ENCODE assay signal across 6 cellular contexts in the genomic region with DNA sequence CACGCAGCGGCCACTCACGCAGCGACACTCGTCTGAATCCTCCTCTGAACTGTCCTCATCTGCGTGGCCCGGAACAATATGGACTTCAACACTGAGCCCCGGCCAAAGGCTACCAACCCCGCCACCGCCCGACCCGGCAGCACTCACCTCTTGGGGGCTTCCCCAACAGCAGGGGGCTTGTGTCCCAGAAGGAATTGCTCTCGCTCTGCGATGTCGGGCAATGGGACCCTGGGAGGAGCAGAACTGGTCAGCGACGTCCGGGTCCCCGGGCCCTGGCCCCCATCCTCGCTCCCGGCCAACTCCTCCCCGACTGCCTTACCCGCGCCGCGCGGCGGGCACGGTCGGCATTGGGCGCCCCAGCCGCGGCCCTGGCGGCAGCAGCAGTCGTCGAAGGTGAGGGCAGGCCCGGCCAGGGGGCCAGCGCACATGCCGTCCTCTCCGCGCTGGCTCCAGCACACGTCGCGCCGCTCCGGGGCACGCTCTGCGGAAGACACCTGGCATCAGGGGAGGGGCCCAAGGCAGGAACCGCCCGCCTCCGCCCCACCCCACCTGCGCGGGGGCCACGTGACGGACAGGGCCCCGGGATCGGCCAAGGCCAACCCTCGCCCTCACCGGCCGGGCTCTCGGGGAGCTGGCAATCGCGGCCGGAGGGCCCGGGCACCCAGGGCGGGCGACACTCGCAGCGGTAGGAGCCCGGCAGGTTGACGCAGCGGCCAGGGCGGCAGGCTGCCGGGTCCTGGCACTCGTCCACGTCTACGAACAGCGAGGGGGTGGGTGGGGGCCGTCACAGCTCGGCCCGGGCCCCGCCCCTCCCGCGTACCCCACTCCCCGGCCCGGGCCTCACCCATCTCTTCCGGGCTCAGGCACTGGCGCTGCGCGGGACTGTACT. TPM values are rescaled to one million over a fixed set of nuclear protein-coding genes. Genes with fewer than 3 reads are reported as not detected.
DNase-seq lines count a peak whose midpoint lies in the region; ATAC-seq, FAIRE-seq and TF ChIP-seq lines count a peak whose summit lies in the region.

No MANE protein-coding gene starts in this region.

- no peak for FAIRE-seq in urothelium cell line (lab: Jason Lieb, UNC)

- H3K4me2 ChIP-seq in smooth muscle cell, result peak overlapping the region; percentile 83

- peak overlapping the region; percentile 65 for H3K4me3 ChIP-seq in epithelial cell of esophagus (ENCODE audit: low read length)
- H3K4me3 ChIP-seq in smooth muscle cell, result peak overlapping the region; percentile 51

- 6% methylated on average over 78 of the region's 90 CpGs for WGBS in smooth muscle cell (ENCODE audit: low lambda C conversion rate)

- peaks cover 24% of the 10 kb centered on the region for H3F3A ChIP-seq in smooth muscle cell (ENCODE audit: low read depth)

- H3K9ac ChIP-seq in smooth muscle cell (ENCODE audit: low read depth), result no peak overlapping the region

- no peak for DNase-seq in activated CD4-positive, CD25-positive, alpha-beta regulatory T cell (lab: John Stamatoyannopoulos, UW)
- DNase-seq in epithelial cell of esophagus (ENCODE audit: low read depth) (peak; percentile 66), smooth muscle cell (lab: John Stamatoyannopoulos, UW; ENCODE audit: unreplicated experiment) (no peak), urothelium cell line (ENCODE audit: low spot score) (no peak)

- peak; percentile 73 to 79 for ATAC-seq in activated CD4-positive, CD25-positive, alpha-beta regulatory T cell treated with anti-CD3 and anti-CD28 coated beads, Interleukin-2, amount 50 U/mL, for 24 hours

- no peaks in the 10 kb centered on the region for H3K27me3 ChIP-seq in smooth muscle cell (ENCODE audit: low read depth)

- H3K9me3 ChIP-seq in smooth muscle cell (replicated peaks; ENCODE audit: low read depth), result no peaks in the 10 kb centered on the region

- H3K4me1 ChIP-seq in smooth muscle cell (ENCODE audit: low read depth), result peaks cover 11% of the 10 kb centered on the region

- TF ChIP-seq CTCF in LNCAP (IDR thresholded peaks at IDR 0.05) (peak; percentile 47), epithelial cell of esophagus (IDR thresholded peaks at IDR 0.05; ENCODE audit: insufficient read depth, low read depth, low read length, missing control alignments) (no peak), smooth muscle cell (IDR thresholded peaks at IDR 0.05; ENCODE audit: borderline replicate concordance, insufficient read depth, poor library complexity, severe bottlenecking) (no peak)

- H3K27ac ChIP-seq in smooth muscle cell (ENCODE audit: low read depth), result peak overlapping the region; percentile 24

- H4K20me1 ChIP-seq in smooth muscle cell (ENCODE audit: low read depth), result peaks cover 52% of the 10 kb centered on the region

- H3K36me3 ChIP-seq in smooth muscle cell (ENCODE audit: low read depth), result no peaks in the 10 kb centered on the region

- no peaks in the 10 kb centered on the region for H3K79me2 ChIP-seq in smooth muscle cell (ENCODE audit: low read depth)

- no peak overlapping the region for H2AFZ ChIP-seq in smooth muscle cell (ENCODE audit: low read depth)

RNA-seq across cellular contexts. Expression of gene SCYL1, which starts 14.8 kb away (rescaled TPM):
- total RNA-seq in smooth muscle cell, result 66.6 and 90.8 TPM in 2 replicates
- 108 and 123 TPM in 2 replicates for polyA plus RNA-seq in smooth muscle cell

RNA-seq across cellular contexts. Expression of gene LTBP3, which starts 18.5 kb away (rescaled TPM):
- total RNA-seq in smooth muscle cell, result 33.6 TPM in 2 replicates
- polyA plus RNA-seq in smooth muscle cell, result 46.4 and 53.9 TPM in 2 replicates

RNA-seq across cellular contexts. Expression of gene ZNRD2, which starts 30.6 kb away (rescaled TPM):
- total RNA-seq in smooth muscle cell, result 45.9 and 55.5 TPM in 2 replicates
- polyA plus RNA-seq in smooth muscle cell, result 105 and 108 TPM in 2 replicates

RNA-seq across cellular contexts. Expression of gene FAM89B, which starts 32.7 kb away (rescaled TPM):
- 51.4 and 63.9 TPM in 2 replicates for total RNA-seq in smooth muscle cell
- 174 TPM in 2 replicates for polyA plus RNA-seq in smooth muscle cell

RNA-seq across cellular contexts. Expression of gene EHBP1L1, which starts 36.2 kb away (rescaled TPM):
- 5.1 and 14.0 TPM in 2 replicates for total RNA-seq in smooth muscle cell
- 28.4 and 29.5 TPM in 2 replicates for polyA plus RNA-seq in smooth muscle cell
